In genomic region chr12:70823182-70823976, GRCh38 we compare ENCODE assay signal across 1 cellular context.
TF ChIP-seq lines count a peak whose summit lies in the region.

No MANE protein-coding gene starts in this region.

TF ChIP-seq in H1, 55 proteins besides CTCF, POLR2A, EP300 and RAD21 (continued from another document):
- TF ChIP-seq E2F6 (IDR thresholded peaks at IDR 0.05) (no peak), BRCA1 (IDR thresholded peaks at IDR 0.05; ENCODE audit: low read depth, low read length) (no peak), MAFK (IDR thresholded peaks at IDR 0.05; ENCODE audit: low read depth, low read length) (no peak), NANOG (IDR thresholded peaks at IDR 0.05; ENCODE audit: insufficient read depth, low read depth, low read length, poor library complexity, severe bottlenecking) (no peak), GABPA (IDR thresholded peaks at IDR 0.05; ENCODE audit: borderline replicate concordance, insufficient read depth, low read length) (no peak), HDAC2 (IDR thresholded peaks at IDR 0.05; ENCODE audit: borderline replicate concordance in 1 of 2, low read depth in 2 of 2, low read length in 2 of 2) (no peak), CTBP2 (IDR thresholded peaks at IDR 0.05; ENCODE audit: borderline replicate concordance, insufficient read depth, insufficient read length, low read length) (no peak), EZH2 (IDR thresholded peaks at IDR 0.05; ENCODE audit: low read depth, low read length, severe bottlenecking) (no peak), CHD1 (IDR thresholded peaks at IDR 0.05; ENCODE audit: low read depth, low read length) (no peak), CEBPB (IDR thresholded peaks at IDR 0.05; ENCODE audit: low read depth, low read length) (no peak), JUND (IDR thresholded peaks at IDR 0.05; ENCODE audit: low read length) (no peak), POLR2AphosphoS5 (IDR thresholded peaks at IDR 0.05; ENCODE audit: low read depth, low read length) (no peak)
